Comparison of ENCODE assay signal across 15 cellular contexts in genomic region chr20:13199279-13199678, GRCh38. TPM values are rescaled to one million over a fixed set of nuclear protein-coding genes. Genes with fewer than 3 reads are reported as not detected.
DNase-seq lines count a peak whose midpoint lies in the region; ATAC-seq and TF ChIP-seq lines count a peak whose summit lies in the region.
"Had no signal": no experiment of that assay in that cellular context is flagged by ENCODE, and none has a peak within 500 bp of the region (broad histone marks: within the 10 kb centered on the region; RNA-seq: fewer than 3 reads in every experiment).

No MANE protein-coding gene starts in this region.

- DNase-seq in NCI-H2107 treated with DMSO at 0.1 percent for 48 hours (lab: John Stamatoyannopoulos, UW; ENCODE audit: unreplicated experiment): peak; percentile 50
- no peak for DNase-seq in NCI-H2107 (lab: John Stamatoyannopoulos, UW)
- peak; percentile 37 for DNase-seq in GM23338 (ENCODE audit: low spot score)
- DNase-seq in NCI-H510A treated with DMSO at 0.1 percent for 48 hours (lab: John Stamatoyannopoulos, UW): peak; percentile 80
- DNase-seq in left kidney (ENCODE audit: low read depth, low spot score): peak; percentile 81
- DNase-seq in GM19240 (ENCODE audit: insufficient read length, low spot score): no peak
- no peak for DNase-seq in OCI-M2 (lab: John Stamatoyannopoulos, UW; ENCODE audit: unreplicated experiment)
- DNase-seq: DMS 273 treated with DMSO at 0.1 percent for 48 hours, H9, NCI-H82, T-helper 9 cell had no signal

- H3K4me3 ChIP-seq in GM23338: no peak overlapping the region
- H3K4me3 ChIP-seq: SK-N-MC had no signal

- H3K9me2 ChIP-seq in GM23338 (ENCODE audit: insufficient read depth): no peaks in the 10 kb centered on the region

- H3K27me3 ChIP-seq in GM23338 (ENCODE audit: insufficient read depth): no peaks in the 10 kb centered on the region

- no peaks in the 10 kb centered on the region; the same call in 2 of the 3 replicates for H3K9me3 Mint-ChIP-seq in GM23338
- H3K9me3 Mint-ChIP-seq: H9 had no signal

- no peak overlapping the region for H2AFZ ChIP-seq in GM23338

- peaks cover 23% of the 10 kb centered on the region for H3K4me1 Mint-ChIP-seq in GM23338

- peaks cover 2% of the 10 kb centered on the region for H3K27me3 Mint-ChIP-seq in GM23338 (ENCODE audit: insufficient read depth, low read depth, poor library complexity)

- TF ChIP-seq CTCF in GM23338 (conservative IDR thresholded peaks at IDR 0.05; ENCODE audit: low read depth in 2 of 2): no peak

- no peaks in the 10 kb centered on the region for H3K36me3 Mint-ChIP-seq in GM23338 (ENCODE audit: low read depth)

- 0 out of 2 replicates have a peak overlapping the region, but pooled peaks have one; percentile 58 for H3K4me2 ChIP-seq in GM23338

- H3K4me1 ChIP-seq in GM23338 (ENCODE audit: insufficient read depth): peaks cover 25% of the 10 kb centered on the region

- H3F3A ChIP-seq in GM23338 (replicated peaks; ENCODE audit: low read depth): no peaks in the 10 kb centered on the region

- H3K4me3 Mint-ChIP-seq in GM23338: no peak overlapping the region
- H3K4me3 Mint-ChIP-seq: H9 had no signal

- H3K36me3 ChIP-seq in GM23338 (ENCODE audit: insufficient read depth): no peaks in the 10 kb centered on the region

- no peaks in the 10 kb centered on the region for H3K79me2 ChIP-seq in GM23338 (replicated peaks; ENCODE audit: insufficient read depth)

- no peak overlapping the region for H3K27ac ChIP-seq in GM23338 (ENCODE audit: low read depth)
- H3K27ac ChIP-seq: C4-2B, SK-N-MC had no signal

- H4K20me1 ChIP-seq in GM23338 (replicated peaks; ENCODE audit: insufficient read depth): no peaks in the 10 kb centered on the region

- no peak; the same call in 2 of the 3 replicates for ATAC-seq in GM23338
- ATAC-seq: Panc1, Right ventricle myocardium inferior had no signal

- H3K27ac Mint-ChIP-seq in GM23338: no peak overlapping the region
- H3K27ac Mint-ChIP-seq: H9 had no signal

TF ChIP-seq in GM23338, 12 proteins besides CTCF, POLR2A, EP300 and RAD21:
- TF ChIP-seq STAT1 (IDR thresholded peaks at IDR 0.05; ENCODE audit: unreplicated experiment) (no peak), REST (IDR thresholded peaks at IDR 0.05; ENCODE audit: unreplicated experiment) (no peak), CREB1 (CRISPR knock-in tag; IDR thresholded peaks at IDR 0.05; ENCODE audit: low read depth) (no peak), NANOG (IDR thresholded peaks at IDR 0.05; ENCODE audit: borderline replicate concordance) (no peak), ZNF462 (CRISPR knock-in tag; IDR thresholded peaks at IDR 0.05) (no peak), ZNF114 (CRISPR knock-in tag; IDR thresholded peaks at IDR 0.05) (no peak)

RNA-seq across cellular contexts. Expression of gene ISM1, which starts 21.8 kb away (rescaled TPM):
- total RNA-seq in GM23338 (2014; rRNA removed; shearing (Covaris generic)): 0.39 and 0.63 TPM in 2 replicates
- polyA plus RNA-seq in GM23338 (2016; fragmentation: Nextera tagmentation; extraction: Ambion mirVana): 0.15 and 0.73 TPM in 2 replicates

Comparison
In these comparisons a context has a peak if more than half of its experiments do, and no peak if none do; other contexts are left out.
1. DNase-seq: peak in NCI-H2107 treated with DMSO at 0.1 percent for 48 hours (single experiment), GM23338 (single experiment), NCI-H510A treated with DMSO at 0.1 percent for 48 hours (single experiment) and left kidney (single experiment); none in NCI-H2107 (single experiment), GM19240 (single experiment) and OCI-M2 (single experiment).